ENCODE assay signal across 16 cellular contexts in genomic region chr2:101874069-101874468, GRCh38.
A peak's percentile ranks its signal among the peaks of the same experiment; 100 is the strongest.
DNase-seq lines count a peak whose midpoint lies in the region; ATAC-seq, FAIRE-seq and TF ChIP-seq lines count a peak whose summit lies in the region.
"Had no signal": no experiment of that assay in that cellular context is flagged by ENCODE, and none has a peak within 500 bp of the region (broad histone marks: within the 10 kb centered on the region; RNA-seq: fewer than 3 reads in every experiment).

No MANE protein-coding gene starts in this region.

- no peaks in the 10 kb centered on the region for H3K9me3 ChIP-seq in astrocyte (ENCODE audit: insufficient read depth, low read depth, low read length)
- H3K9me3 ChIP-seq in osteoblast (ENCODE audit: low read depth, low read length), result no peaks in the 10 kb centered on the region
- H3K9me3 ChIP-seq: A549 had no signal

- TF ChIP-seq CTCF in astrocyte (IDR thresholded peaks at IDR 0.05; ENCODE audit: insufficient read depth, low read depth, low read length) (no peak), osteoblast (IDR thresholded peaks at IDR 0.05; ENCODE audit: extremely low read depth, low read depth, low read length) (no peak)

- peaks cover 47% of the 10 kb centered on the region for H3K36me3 Mint-ChIP-seq in activated CD4-positive, alpha-beta T cell treated with anti-CD3 and anti-CD28 coated beads for 36 hours (ENCODE audit: low read depth)
- H3K36me3 Mint-ChIP-seq in activated CD4-positive, alpha-beta T cell treated with anti-CD3 and anti-CD28 coated beads, Interleukin-2, amount 10 ng/mL, durations not matched to agents 7 days and 5 days (ENCODE audit: low read depth), result peaks cover 68% of the 10 kb centered on the region
- peaks cover 6 to 21% of the 10 kb centered on the region in 2 donors for H3K36me3 Mint-ChIP-seq in activated T-cell treated with anti-CD3 and anti-CD28 coated beads, Interleukin-2, amount 50 U/mL, for 72 hours (ENCODE audit: insufficient read depth in 2 of 2)
- peaks cover 51% of the 10 kb centered on the region for H3K36me3 Mint-ChIP-seq in activated T-cell treated with anti-CD3 and anti-CD28 coated beads, Interleukin-2, amount 50 U/mL, for 4 hours (ENCODE audit: insufficient read depth)
- peaks cover 22% of the 10 kb centered on the region for H3K36me3 Mint-ChIP-seq in astrocyte (ENCODE audit: low read depth, unreplicated experiment)

- H3K27me3 ChIP-seq in astrocyte (ENCODE audit: insufficient read depth, low read length) (no peaks in the 10 kb centered on the region), osteoblast (ENCODE audit: insufficient read depth, low read length) (no peaks in the 10 kb centered on the region)

- DNase-seq in activated CD4-positive, alpha-beta T cell treated with anti-CD3 and anti-CD28 coated beads for 36 hours, result no peak
- no peak for DNase-seq in activated CD4-positive, alpha-beta T cell treated with anti-CD3 and anti-CD28 coated beads, Interleukin-2, amount 10 ng/mL, durations not matched to agents 7 days and 5 days
- no peak for DNase-seq in activated T-cell treated with anti-CD3 and anti-CD28 coated beads, Interleukin-2, amount 50 U/mL, for 72 hours
- no peak for DNase-seq in activated T-cell treated with anti-CD3 and anti-CD28 coated beads, Interleukin-2, amount 50 U/mL, for 4 hours
- DNase-seq in astrocyte (ENCODE audit: low read depth) (no peak), osteoblast (ENCODE audit: insufficient read length, low spot score, missing footprints) (no peak), retina (no peak)
- DNase-seq: CD4-positive, alpha-beta T cell; GF-D8; H9 had no signal

- intact Hi-C loops in activated CD4-positive, alpha-beta T cell treated with anti-CD3 and anti-CD28 coated beads for 36 hours (cut with DNase I, micrococcal nuclease), result no loop called here

- H3K4me1 Mint-ChIP-seq in activated CD4-positive, alpha-beta T cell treated with anti-CD3 and anti-CD28 coated beads for 36 hours, result peaks cover 7% of the 10 kb centered on the region
- H3K4me1 Mint-ChIP-seq in activated CD4-positive, alpha-beta T cell treated with anti-CD3 and anti-CD28 coated beads, Interleukin-2, amount 10 ng/mL, durations not matched to agents 7 days and 5 days, result no peaks in the 10 kb centered on the region
- H3K4me1 Mint-ChIP-seq in activated T-cell treated with anti-CD3 and anti-CD28 coated beads, Interleukin-2, amount 50 U/mL, for 72 hours (ENCODE audit: low read depth), result peaks cover 9% of the 10 kb centered on the region
- H3K4me1 Mint-ChIP-seq in activated T-cell treated with anti-CD3 and anti-CD28 coated beads, Interleukin-2, amount 50 U/mL, for 4 hours (ENCODE audit: low read depth), result no peaks in the 10 kb centered on the region
- peaks cover 15% of the 10 kb centered on the region for H3K4me1 Mint-ChIP-seq in astrocyte (ENCODE audit: low read depth, unreplicated experiment)

- H3K27ac ChIP-seq in astrocyte (ENCODE audit: low read depth, low read length) (no peak overlapping the region), osteoblast (ENCODE audit: low read depth, low read length) (peak overlapping the region; percentile 2)
- H3K27ac ChIP-seq: 22Rv1, A549, C4-2B had no signal

- H4K20me1 ChIP-seq in astrocyte (ENCODE audit: insufficient read depth, low read length) (peaks cover 31% of the 10 kb centered on the region), osteoblast (ENCODE audit: insufficient read depth, low read length) (no peaks in the 10 kb centered on the region)

- CTCF ChIA-PET in activated CD4-positive, alpha-beta T cell treated with anti-CD3 and anti-CD28 coated beads for 36 hours (lab: Charles Lee), result interaction anchor here (0.6 to 1.1 kb wide), 6 partner anchors 8 to 532 kb away, joined by 3 to 4 read pairs (median 3); no protein-coding TSS in a partner anchor
- CTCF ChIA-PET in activated CD4-positive, alpha-beta T cell treated with anti-CD3 and anti-CD28 coated beads, Interleukin-2, amount 10 ng/mL, durations not matched to agents 7 days and 5 days (lab: Charles Lee), result interaction anchor here (0.7 kb wide), 1 partner anchor 9 kb away, joined by 3 read pairs; no protein-coding TSS in a partner anchor

- H3K79me2 ChIP-seq in astrocyte (ENCODE audit: insufficient read depth, low read length), result peaks cover 23% of the 10 kb centered on the region
- peaks cover 68% of the 10 kb centered on the region for H3K79me2 ChIP-seq in osteoblast (ENCODE audit: insufficient read depth, low read length)

- H3K4me2 ChIP-seq in astrocyte (ENCODE audit: low read length) (no peak overlapping the region), osteoblast (ENCODE audit: insufficient read depth, low read length) (no peak overlapping the region)
- H3K4me2 ChIP-seq: A549 had no signal

- ATAC-seq in activated CD4-positive, alpha-beta T cell treated with anti-CD3 and anti-CD28 coated beads for 36 hours, result peak; percentile 33
- peak; percentile 67 to 87 for ATAC-seq in activated T-cell treated with anti-CD3 and anti-CD28 coated beads, Interleukin-2, amount 50 U/mL, for 72 hours (replicated peaks in 1 of 2)
- ATAC-seq in activated T-cell treated with anti-CD3 and anti-CD28 coated beads, Interleukin-2, amount 50 U/mL, for 4 hours, result no peak
- no peak for ATAC-seq in GM19467 (IDR thresholded peaks at IDR 0.05; ENCODE audit: unreplicated experiment)

- H3K36me3 ChIP-seq in astrocyte (ENCODE audit: insufficient read depth, low read length) (peaks cover 79% of the 10 kb centered on the region), osteoblast (ENCODE audit: insufficient read depth, low read length) (peaks cover 88% of the 10 kb centered on the region)

- H2AFZ ChIP-seq in astrocyte (ENCODE audit: low read depth, low read length), result no peak overlapping the region
- H2AFZ ChIP-seq in osteoblast (ENCODE audit: low read length), result no peak overlapping the region

- no peaks in the 10 kb centered on the region for H3K27me3 Mint-ChIP-seq in activated CD4-positive, alpha-beta T cell treated with anti-CD3 and anti-CD28 coated beads for 36 hours
- H3K27me3 Mint-ChIP-seq in activated CD4-positive, alpha-beta T cell treated with anti-CD3 and anti-CD28 coated beads, Interleukin-2, amount 10 ng/mL, durations not matched to agents 7 days and 5 days, result no peaks in the 10 kb centered on the region
- no peaks in the 10 kb centered on the region for H3K27me3 Mint-ChIP-seq in activated T-cell treated with anti-CD3 and anti-CD28 coated beads, Interleukin-2, amount 50 U/mL, for 72 hours (ENCODE audit: low read depth)
- H3K27me3 Mint-ChIP-seq in activated T-cell treated with anti-CD3 and anti-CD28 coated beads, Interleukin-2, amount 50 U/mL, for 4 hours (ENCODE audit: low read depth), result no peaks in the 10 kb centered on the region
- H3K27me3 Mint-ChIP-seq in astrocyte (ENCODE audit: low read depth, unreplicated experiment), result no peaks in the 10 kb centered on the region
- H3K27me3 Mint-ChIP-seq: CD4-positive, alpha-beta T cell had no signal

- H3K4me3 ChIP-seq in astrocyte (ENCODE audit: insufficient read depth, low read depth, low read length), result no peak overlapping the region
- H3K4me3 ChIP-seq in osteoblast (ENCODE audit: insufficient read depth, low read length), result no peak overlapping the region
- H3K4me3 ChIP-seq: A549 had no signal

- FAIRE-seq in astrocyte (lab: Jason Lieb, UNC), result no peak
- FAIRE-seq: A549, H1, HepG2 had no signal

- H3K9ac ChIP-seq in astrocyte (ENCODE audit: low read length), result no peak overlapping the region

- peak overlapping the region; percentile 22 for H3K27ac Mint-ChIP-seq in activated CD4-positive, alpha-beta T cell treated with anti-CD3 and anti-CD28 coated beads for 36 hours
- no peak overlapping the region for H3K27ac Mint-ChIP-seq in activated CD4-positive, alpha-beta T cell treated with anti-CD3 and anti-CD28 coated beads, Interleukin-2, amount 10 ng/mL, durations not matched to agents 7 days and 5 days
- H3K27ac Mint-ChIP-seq in activated T-cell treated with anti-CD3 and anti-CD28 coated beads, Interleukin-2, amount 50 U/mL, for 72 hours, result peak overlapping the region; percentile 66
- peak overlapping the region; percentile 34 for H3K27ac Mint-ChIP-seq in astrocyte (ENCODE audit: unreplicated experiment)
- H3K27ac Mint-ChIP-seq: CD4-positive, alpha-beta T cell; H9 had no signal

- POLR2A ChIA-PET in activated CD4-positive, alpha-beta T cell treated with anti-CD3 and anti-CD28 coated beads for 36 hours (lab: Charles Lee), result no interaction called here
- POLR2A ChIA-PET in activated CD4-positive, alpha-beta T cell treated with anti-CD3 and anti-CD28 coated beads, Interleukin-2, amount 10 ng/mL, durations not matched to agents 7 days and 5 days (lab: Charles Lee), result no interaction called here

- no peaks in the 10 kb centered on the region for H3K9me3 Mint-ChIP-seq in activated CD4-positive, alpha-beta T cell treated with anti-CD3 and anti-CD28 coated beads for 36 hours (ENCODE audit: low read depth)
- H3K9me3 Mint-ChIP-seq in activated CD4-positive, alpha-beta T cell treated with anti-CD3 and anti-CD28 coated beads, Interleukin-2, amount 10 ng/mL, durations not matched to agents 7 days and 5 days, result no peaks in the 10 kb centered on the region
- no peaks in the 10 kb centered on the region for H3K9me3 Mint-ChIP-seq in activated T-cell treated with anti-CD3 and anti-CD28 coated beads, Interleukin-2, amount 50 U/mL, for 72 hours
- H3K9me3 Mint-ChIP-seq in activated T-cell treated with anti-CD3 and anti-CD28 coated beads, Interleukin-2, amount 50 U/mL, for 4 hours, result no peaks in the 10 kb centered on the region
- no peaks in the 10 kb centered on the region for H3K9me3 Mint-ChIP-seq in astrocyte (ENCODE audit: unreplicated experiment)
- H3K9me3 Mint-ChIP-seq: CD4-positive, alpha-beta T cell; H9 had no signal

- no peaks in the 10 kb centered on the region for H3K4me1 ChIP-seq in astrocyte (ENCODE audit: insufficient read depth, low read length)
- H3K4me1 ChIP-seq in osteoblast (ENCODE audit: insufficient read depth, low read length), result peaks cover 2% of the 10 kb centered on the region
- H3K4me1 ChIP-seq: A549 had no signal

- H3K4me3 Mint-ChIP-seq in activated CD4-positive, alpha-beta T cell treated with anti-CD3 and anti-CD28 coated beads for 36 hours, result no peak overlapping the region
- H3K4me3 Mint-ChIP-seq in activated CD4-positive, alpha-beta T cell treated with anti-CD3 and anti-CD28 coated beads, Interleukin-2, amount 10 ng/mL, durations not matched to agents 7 days and 5 days, result no peak overlapping the region
- no peak overlapping the region for H3K4me3 Mint-ChIP-seq in activated T-cell treated with anti-CD3 and anti-CD28 coated beads, Interleukin-2, amount 50 U/mL, for 72 hours
- no peak overlapping the region for H3K4me3 Mint-ChIP-seq in activated T-cell treated with anti-CD3 and anti-CD28 coated beads, Interleukin-2, amount 50 U/mL, for 4 hours
- no peak overlapping the region for H3K4me3 Mint-ChIP-seq in astrocyte (ENCODE audit: unreplicated experiment)
- H3K4me3 Mint-ChIP-seq: CD4-positive, alpha-beta T cell; H9 had no signal

Comparison
In these comparisons a context has a peak if more than half of its experiments do, and no peak if none do; other contexts are left out.
1. ATAC-seq: peak in activated CD4-positive, alpha-beta T cell treated with anti-CD3 and anti-CD28 coated beads for 36 hours (single experiment) and activated T-cell treated with anti-CD3 and anti-CD28 coated beads, Interleukin-2, amount 50 U/mL, for 72 hours (2 of 2); none in activated T-cell treated with anti-CD3 and anti-CD28 coated beads, Interleukin-2, amount 50 U/mL, for 4 hours (0 of 2) and GM19467 (single experiment).